Comparison of ENCODE assay signal across 1 cellular context in genomic region chr1:244881552-244882280, GRCh38.
TF ChIP-seq lines count a peak whose summit lies in the region.

No MANE protein-coding gene starts in this region.

TF ChIP-seq in A549, 52 proteins besides CTCF, POLR2A, EP300 and RAD21 (continued from another document):
- TF ChIP-seq MAX (IDR thresholded peaks at IDR 0.05) (no peak), E2F6 (IDR thresholded peaks at IDR 0.05; ENCODE audit: borderline replicate concordance, low read depth) (no peak), GATA3 (IDR thresholded peaks at IDR 0.05; ENCODE audit: borderline replicate concordance) (no peak)
TF ChIP-seq in A549: peak in this region for 0.
